8 cellular contexts compared by ENCODE assay signal in genomic region chr13:110455941-110456340, GRCh38.
DNase-seq lines count a peak whose midpoint lies in the region; ATAC-seq lines count a peak whose summit lies in the region.

No MANE protein-coding gene starts in this region.

- no peak overlapping the region for H3K23ac ChIP-seq in mesenchymal stem cell (ENCODE audit: low read length in 2 of 2)

- no peak overlapping the region for H2AK5ac ChIP-seq in mesenchymal stem cell (ENCODE audit: low read length, severe bottlenecking)

- peak overlapping the region in 1 of 2 experiments; percentile 9 for H3K4me3 ChIP-seq in mesenchymal stem cell (ENCODE audit: insufficient read depth in 1 of 2, low read depth in 1 of 2, low read length in 2 of 2)

- DNase-seq in COLO829 (ENCODE audit: low spot score) (peak; percentile 77), NCI-H524 treated with DMSO at 0.1 percent for 48 hours (lab: John Stamatoyannopoulos, UW) (peak; percentile 57), mesenchymal stem cell (peak; percentile 86)
- peak; percentile 45 for DNase-seq in activated CD4-positive, alpha-beta T cell treated with anti-CD3 and anti-CD28 coated beads, Interleukin-2, amount 50 U/mL, for 4 hours
- peak; percentile 36 for DNase-seq in effector CD4-positive, alpha-beta T cell
- peak; percentile 17 to 35 for DNase-seq in stimulated activated CD8-positive, alpha-beta memory T cell treated with anti-CD3 and anti-CD28 coated beads, Interleukin-2, amount 100 ng/mL, for 1 hour (ENCODE audit: low read depth in 2 of 2)

- H2BK15ac ChIP-seq in mesenchymal stem cell (ENCODE audit: low read depth, poor library complexity, severe bottlenecking), result no peak overlapping the region

- peak; percentile 98 for ATAC-seq in GM19455 (IDR thresholded peaks at IDR 0.05; ENCODE audit: unreplicated experiment)
- peak; percentile 99 for ATAC-seq in HG03469 (IDR thresholded peaks at IDR 0.05; ENCODE audit: unreplicated experiment)

- H2BK5ac ChIP-seq in mesenchymal stem cell (ENCODE audit: low read depth, low read length, poor library complexity, severe bottlenecking), result no peak overlapping the region

- peaks cover 4% of the 10 kb centered on the region for H3K4me1 ChIP-seq in mesenchymal stem cell (ENCODE audit: control insufficient read depth, insufficient read depth, low read depth, low read length)

- no peak overlapping the region for H3K27ac ChIP-seq in mesenchymal stem cell (ENCODE audit: low read length, poor library complexity, severe bottlenecking)

- H4K8ac ChIP-seq in mesenchymal stem cell (ENCODE audit: low read length), result peak overlapping the region; percentile 41

- H3K4me2 ChIP-seq in mesenchymal stem cell (ENCODE audit: low read length, poor library complexity, severe bottlenecking), result no peak overlapping the region

- H3K14ac ChIP-seq in mesenchymal stem cell (ENCODE audit: low read length in 2 of 2), result no peak overlapping the region

- H3K36me3 ChIP-seq in mesenchymal stem cell (ENCODE audit: control insufficient read depth in 1 of 2, insufficient read depth in 2 of 2, low read depth in 1 of 2, low read length in 2 of 2), result peaks cover 22 to 63% of the 10 kb centered on the region in 2 experiments

- no peak overlapping the region for H3K4ac ChIP-seq in mesenchymal stem cell (ENCODE audit: low read depth in 1 of 2, low read length in 2 of 2)

- WGBS in mesenchymal stem cell, result 47% methylated on average over 3 of the region's 10 CpGs

- H4K91ac ChIP-seq in mesenchymal stem cell (ENCODE audit: low read length), result no peak overlapping the region

- H2BK120ac ChIP-seq in mesenchymal stem cell (ENCODE audit: low read depth, low read length), result no peak overlapping the region

- no peak overlapping the region for H2AFZ ChIP-seq in mesenchymal stem cell (ENCODE audit: low read depth, low read length)

- H2BK12ac ChIP-seq in mesenchymal stem cell (ENCODE audit: low read length in 2 of 2), result no peak overlapping the region

- no peaks in the 10 kb centered on the region for H3K27me3 ChIP-seq in mesenchymal stem cell (ENCODE audit: control insufficient read depth in 1 of 2, insufficient read depth in 1 of 2, low read length in 2 of 2)

- H3K79me1 ChIP-seq in mesenchymal stem cell (replicated peaks; ENCODE audit: low read length, poor library complexity, severe bottlenecking), result peaks cover 8% of the 10 kb centered on the region

- no peak overlapping the region for H3K9ac ChIP-seq in mesenchymal stem cell (ENCODE audit: low read length)

- H3K18ac ChIP-seq in mesenchymal stem cell (ENCODE audit: low read depth in 1 of 2, low read length in 2 of 2), result no peak overlapping the region

- H3K9me3 ChIP-seq in mesenchymal stem cell (ENCODE audit: control insufficient read depth, low read length), result no peaks in the 10 kb centered on the region

Comparison
In these comparisons a context has a peak if more than half of its experiments do, and no peak if none do; other contexts are left out.
1. DNase-seq: peak in every context shown above with its lines; median percentile 86 in mesenchymal stem cell; 77 in COLO829; 57 in NCI-H524 treated with DMSO at 0.1 percent for 48 hours; 45 in activated CD4-positive, alpha-beta T cell treated with anti-CD3 and anti-CD28 coated beads, Interleukin-2, amount 50 U/mL, for 4 hours; 36 in effector CD4-positive, alpha-beta T cell; 26 in stimulated activated CD8-positive, alpha-beta memory T cell treated with anti-CD3 and anti-CD28 coated beads, Interleukin-2, amount 100 ng/mL, for 1 hour.